14 cellular contexts compared by ENCODE assay signal in genomic region chr3:72345237-72345878, GRCh38.
DNase-seq lines count a peak whose midpoint lies in the region; ATAC-seq and TF ChIP-seq lines count a peak whose summit lies in the region.
"Had no signal": no experiment of that assay in that cellular context is flagged by ENCODE, and none has a peak within 500 bp of the region (broad histone marks: within the 10 kb centered on the region; RNA-seq: fewer than 3 reads in every experiment).

No MANE protein-coding gene starts in this region.

- ATAC-seq in naive thymus-derived CD8-positive, alpha-beta T cell, result no peak
- ATAC-seq in mucosa of descending colon (no peak), GM19452 (IDR thresholded peaks at IDR 0.05; ENCODE audit: unreplicated experiment) (no peak), GM18868 (IDR thresholded peaks at IDR 0.05; ENCODE audit: unreplicated experiment) (no peak)

- no peaks in the 10 kb centered on the region for H3K27me3 Mint-ChIP-seq in activated CD4-positive, alpha-beta T cell treated with anti-CD3 and anti-CD28 coated beads, Interleukin-2, amount 10 ng/mL, durations not matched to agents 7 days and 5 days
- H3K27me3 Mint-ChIP-seq in activated naive CD8-positive, alpha-beta T cell, result no peaks in the 10 kb centered on the region
- H3K27me3 Mint-ChIP-seq in naive thymus-derived CD8-positive, alpha-beta T cell, result no peaks in the 10 kb centered on the region
- H3K27me3 Mint-ChIP-seq: type B pancreatic cell had no signal

- POLR2A ChIA-PET in activated CD4-positive, alpha-beta T cell treated with anti-CD3 and anti-CD28 coated beads, Interleukin-2, amount 10 ng/mL, durations not matched to agents 7 days and 5 days (lab: Charles Lee), result no interaction called here
- POLR2A ChIA-PET in naive thymus-derived CD8-positive, alpha-beta T cell (lab: Charles Lee), result interaction anchor here (0.6 to 2.0 kb wide), 5 partner anchors 10 to 102 kb away, joined by 4 to 12 read pairs (median 7); no protein-coding TSS in a partner anchor

- CTCF ChIA-PET in activated CD4-positive, alpha-beta T cell treated with anti-CD3 and anti-CD28 coated beads, Interleukin-2, amount 10 ng/mL, durations not matched to agents 7 days and 5 days (lab: Charles Lee), result interaction anchor here (0.6 to 1.5 kb wide), 2 partner anchors 33 to 138 kb away, joined by 3 to 5 read pairs; no protein-coding TSS in a partner anchor

- peaks cover 3% of the 10 kb centered on the region for H3K9me3 Mint-ChIP-seq in activated CD4-positive, alpha-beta T cell treated with anti-CD3 and anti-CD28 coated beads, Interleukin-2, amount 10 ng/mL, durations not matched to agents 7 days and 5 days
- H3K9me3 Mint-ChIP-seq in activated naive CD8-positive, alpha-beta T cell (ENCODE audit: low read depth), result no peaks in the 10 kb centered on the region
- no peaks in the 10 kb centered on the region for H3K9me3 Mint-ChIP-seq in naive thymus-derived CD8-positive, alpha-beta T cell
- H3K9me3 Mint-ChIP-seq: nephron progenitor cell had no signal

- H3K4me3 Mint-ChIP-seq in activated CD4-positive, alpha-beta T cell treated with anti-CD3 and anti-CD28 coated beads, Interleukin-2, amount 10 ng/mL, durations not matched to agents 7 days and 5 days, result no peak overlapping the region
- peak overlapping the region; percentile 66 for H3K4me3 Mint-ChIP-seq in activated naive CD8-positive, alpha-beta T cell
- peak overlapping the region in 9 of 10 donors; percentile 9 to 75 (median 40) for H3K4me3 Mint-ChIP-seq in naive thymus-derived CD8-positive, alpha-beta T cell
- H3K4me3 Mint-ChIP-seq: nephron progenitor cell, type B pancreatic cell had no signal

- H3K36me3 ChIP-seq in mucosa of descending colon (ENCODE audit: low read depth), result no peaks in the 10 kb centered on the region
- H3K36me3 ChIP-seq: colonic mucosa had no signal

- no peaks in the 10 kb centered on the region for H3K9me3 ChIP-seq in mucosa of descending colon
- H3K9me3 ChIP-seq: colonic mucosa had no signal

- intact Hi-C loops in mucosa of descending colon (cut with DNase I, micrococcal nuclease), result no loop called here

- H3K36me3 Mint-ChIP-seq in activated CD4-positive, alpha-beta T cell treated with anti-CD3 and anti-CD28 coated beads, Interleukin-2, amount 10 ng/mL, durations not matched to agents 7 days and 5 days (ENCODE audit: low read depth), result no peaks in the 10 kb centered on the region
- H3K36me3 Mint-ChIP-seq in activated naive CD8-positive, alpha-beta T cell, result no peaks in the 10 kb centered on the region
- no peaks in the 10 kb centered on the region for H3K36me3 Mint-ChIP-seq in naive thymus-derived CD8-positive, alpha-beta T cell
- H3K36me3 Mint-ChIP-seq: type B pancreatic cell had no signal

- peaks cover 76% of the 10 kb centered on the region for H3K4me1 Mint-ChIP-seq in activated CD4-positive, alpha-beta T cell treated with anti-CD3 and anti-CD28 coated beads, Interleukin-2, amount 10 ng/mL, durations not matched to agents 7 days and 5 days
- H3K4me1 Mint-ChIP-seq in activated naive CD8-positive, alpha-beta T cell (ENCODE audit: low read depth), result peaks cover 83% of the 10 kb centered on the region
- peaks cover 28 to 78% (median 74%) of the 10 kb centered on the region in 4 donors for H3K4me1 Mint-ChIP-seq in naive thymus-derived CD8-positive, alpha-beta T cell

- peak; percentile 41 for DNase-seq in activated CD4-positive, alpha-beta T cell treated with anti-CD3 and anti-CD28 coated beads, Interleukin-2, amount 10 ng/mL, durations not matched to agents 7 days and 5 days
- DNase-seq in activated CD4-positive, alpha-beta T cell treated with anti-CD3 and anti-CD28 coated beads for 48 hours, result no peak
- peak; percentile 49 for DNase-seq in Jurkat, Clone E6-1 (ENCODE audit: low read depth, low spot score)
- DNase-seq in naive thymus-derived CD8-positive, alpha-beta T cell, result peak in 3 of 10 donors; percentile 5 to 29 (median 16)
- no peak for DNase-seq in mucosa of descending colon
- DNase-seq: colonic mucosa, kidney glomerular epithelial cell, NCI-H1092, NCI-H446 treated with DMSO at 0.1 percent for 48 hours, nephron progenitor cell had no signal

- H3K27ac Mint-ChIP-seq in activated CD4-positive, alpha-beta T cell treated with anti-CD3 and anti-CD28 coated beads, Interleukin-2, amount 10 ng/mL, durations not matched to agents 7 days and 5 days, result peak overlapping the region; percentile 83
- H3K27ac Mint-ChIP-seq in activated naive CD8-positive, alpha-beta T cell, result peak overlapping the region; percentile 86
- H3K27ac Mint-ChIP-seq in naive thymus-derived CD8-positive, alpha-beta T cell, result peak overlapping the region; percentile 29 to 95 (median 68)
- H3K27ac Mint-ChIP-seq: nephron progenitor cell, type B pancreatic cell had no signal

- no peak overlapping the region for H3K4me3 ChIP-seq in Jurkat, Clone E6-1 (ENCODE audit: low read length)
- no peak overlapping the region for H3K4me3 ChIP-seq in mucosa of descending colon
- H3K4me3 ChIP-seq: colonic mucosa had no signal

- no peak for TF ChIP-seq CTCF in mucosa of descending colon (IDR thresholded peaks at IDR 0.05)

- H3K4me1 ChIP-seq in mucosa of descending colon (ENCODE audit: low read depth), result peaks cover 3% of the 10 kb centered on the region

Comparison
In these comparisons a context has a peak if more than half of its experiments do, and no peak if none do; other contexts are left out.
1. DNase-seq: peak in activated CD4-positive, alpha-beta T cell treated with anti-CD3 and anti-CD28 coated beads, Interleukin-2, amount 10 ng/mL, durations not matched to agents 7 days and 5 days (single experiment) and Jurkat, Clone E6-1 (single experiment); none in activated CD4-positive, alpha-beta T cell treated with anti-CD3 and anti-CD28 coated beads for 48 hours (single experiment) and mucosa of descending colon (0 of 3).
2. Peak in every context shown above with its lines, with median percentiles within 50 percentile points of each other: H3K27ac Mint-ChIP-seq.